8 cellular contexts compared by ENCODE assay signal in the genomic region with DNA sequence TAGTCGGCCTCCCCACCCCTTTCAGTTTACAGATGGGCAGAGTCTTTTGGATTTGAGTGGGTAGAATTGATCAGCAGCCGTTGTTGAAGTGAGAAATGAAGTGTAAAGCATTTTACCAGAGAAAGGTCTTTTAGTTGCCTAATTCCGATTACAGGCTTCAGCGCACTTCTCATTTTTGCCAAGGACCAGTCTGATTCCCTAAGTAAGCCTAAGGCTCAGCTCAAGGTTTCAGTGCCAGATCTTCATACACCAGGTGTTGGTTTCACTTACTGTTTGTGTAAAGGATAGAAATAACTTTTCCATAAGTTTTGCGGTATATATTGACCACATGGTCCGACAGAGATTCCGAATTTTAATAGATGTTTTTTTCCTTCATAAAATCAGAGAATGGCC.
DNase-seq lines count a peak whose midpoint lies in the region; ATAC-seq, FAIRE-seq and TF ChIP-seq lines count a peak whose summit lies in the region.

No MANE protein-coding gene starts in this region.

- peaks cover 66% of the 10 kb centered on the region for H3K4me1 ChIP-seq in keratinocyte (ENCODE audit: control insufficient read depth, extremely low read depth, insufficient read depth, low read length)

- no peak for TF ChIP-seq CTCF in keratinocyte (optimal IDR thresholded peaks at IDR 0.05 in 1 of 3, IDR thresholded peaks at IDR 0.05 in 1 of 3, conservative IDR thresholded peaks at IDR 0.05 in 1 of 3; ENCODE audit: extremely low read depth in 1 of 3, insufficient read depth in 2 of 3, low read length in 3 of 3)

- H3K36me3 Mint-ChIP-seq in T-helper 1 cell treated with Interleukin-12 subunit alpha and Interleukin-12 subunit beta and Interleukin-4 antibody, amounts not matched to agents 30 μg/mL and 1 μg/mL, for 36 hours (ENCODE audit: low read depth): peaks cover 16% of the 10 kb centered on the region
- peaks cover 10% of the 10 kb centered on the region for H3K36me3 Mint-ChIP-seq in activated CD4-positive, alpha-beta memory T cell treated with anti-CD3 and anti-CD28 coated beads for 36 hours

- H3K27ac Mint-ChIP-seq in T-helper 1 cell treated with Interleukin-12 subunit alpha and Interleukin-12 subunit beta and Interleukin-4 antibody, amounts not matched to agents 30 μg/mL and 1 μg/mL, for 36 hours: no peak overlapping the region
- no peak overlapping the region for H3K27ac Mint-ChIP-seq in activated CD4-positive, alpha-beta memory T cell treated with anti-CD3 and anti-CD28 coated beads for 36 hours

- POLR2A ChIA-PET in activated CD4-positive, alpha-beta memory T cell treated with anti-CD3 and anti-CD28 coated beads for 36 hours (lab: Charles Lee): interaction anchor here (0.6 kb wide), 2 partner anchors 137 to 967 kb away, joined by 3 read pairs; no protein-coding TSS in a partner anchor

- H3K27ac ChIP-seq in keratinocyte (ENCODE audit: control insufficient read depth, insufficient read depth, low read length): peak overlapping the region; percentile 1
- peak overlapping the region; percentile 94 for H3K27ac ChIP-seq in substantia nigra (ENCODE audit: low read depth, low read length, poor library complexity, severe bottlenecking)

- peak overlapping the region; percentile 80 for H3K9ac ChIP-seq in keratinocyte (ENCODE audit: control insufficient read depth, extremely low read depth, insufficient read depth, low read length)

- no peaks in the 10 kb centered on the region for H3K27me3 ChIP-seq in keratinocyte (ENCODE audit: control insufficient read depth, extremely low read depth, insufficient read depth, low read length)

- no peaks in the 10 kb centered on the region for H3K9me3 Mint-ChIP-seq in T-helper 1 cell treated with Interleukin-12 subunit alpha and Interleukin-12 subunit beta and Interleukin-4 antibody, amounts not matched to agents 30 μg/mL and 1 μg/mL, for 36 hours
- no peaks in the 10 kb centered on the region for H3K9me3 Mint-ChIP-seq in activated CD4-positive, alpha-beta memory T cell treated with anti-CD3 and anti-CD28 coated beads for 36 hours

- CTCF ChIA-PET in activated CD4-positive, alpha-beta memory T cell treated with anti-CD3 and anti-CD28 coated beads for 36 hours (lab: Charles Lee): interaction anchor here (1.2 to 1.7 kb wide), 2 partner anchors 9 to 216 kb away, joined by 5 to 6 read pairs; no protein-coding TSS in a partner anchor

- intact Hi-C loops in activated CD4-positive, alpha-beta memory T cell treated with anti-CD3 and anti-CD28 coated beads for 36 hours (cut with micrococcal nuclease): no loop called here

- H3K4me2 ChIP-seq in keratinocyte (ENCODE audit: control insufficient read depth, extremely low read depth, insufficient read depth, low read depth, low read length): peak overlapping the region; percentile 94

- H3K9me1 ChIP-seq in keratinocyte (ENCODE audit: control insufficient read depth, extremely low read depth, insufficient read depth, low read length): peaks cover 3% of the 10 kb centered on the region

- H4K20me1 ChIP-seq in keratinocyte (ENCODE audit: control insufficient read depth, extremely low read depth, insufficient read depth, low read length): peaks cover 4% of the 10 kb centered on the region

- H3K9me3 ChIP-seq in keratinocyte (ENCODE audit: control insufficient read depth, low read depth, low read length): no peaks in the 10 kb centered on the region

- no peak for FAIRE-seq in keratinocyte (lab: Jason Lieb, UNC)

- dilution Hi-C loops in keratinocyte (cut with MboI; ENCODE audit: extremely low pct_ligation_motif_present, low sequenced_read_pairs): no loop called here

- no peak for ATAC-seq in GM21447 (IDR thresholded peaks at IDR 0.05; ENCODE audit: unreplicated experiment)
- no peak for ATAC-seq in HG03442 (IDR thresholded peaks at IDR 0.05; ENCODE audit: unreplicated experiment)

- no peaks in the 10 kb centered on the region for H3K27me3 Mint-ChIP-seq in T-helper 1 cell treated with Interleukin-12 subunit alpha and Interleukin-12 subunit beta and Interleukin-4 antibody, amounts not matched to agents 30 μg/mL and 1 μg/mL, for 36 hours (ENCODE audit: low read depth)
- no peaks in the 10 kb centered on the region for H3K27me3 Mint-ChIP-seq in activated CD4-positive, alpha-beta memory T cell treated with anti-CD3 and anti-CD28 coated beads for 36 hours

- peaks cover 49% of the 10 kb centered on the region for H3K4me1 Mint-ChIP-seq in T-helper 1 cell treated with Interleukin-12 subunit alpha and Interleukin-12 subunit beta and Interleukin-4 antibody, amounts not matched to agents 30 μg/mL and 1 μg/mL, for 36 hours (ENCODE audit: low read depth)
- peaks cover 66% of the 10 kb centered on the region for H3K4me1 Mint-ChIP-seq in activated CD4-positive, alpha-beta memory T cell treated with anti-CD3 and anti-CD28 coated beads for 36 hours (ENCODE audit: low read depth)

- H2AFZ ChIP-seq in keratinocyte (ENCODE audit: control insufficient read depth, low read length): no peak overlapping the region

- H3K4me3 ChIP-seq in keratinocyte (ENCODE audit: control insufficient read depth in 2 of 3, extremely low read depth in 1 of 3, insufficient read depth in 2 of 3, low read depth in 1 of 3, low read length in 3 of 3): peak overlapping the region in 1 of 3 experiments; percentile 9

- H3K36me3 ChIP-seq in keratinocyte (ENCODE audit: control insufficient read depth in 2 of 2, extremely low read depth in 1 of 2, insufficient read depth in 2 of 2, low read length in 2 of 2): peaks cover 2 to 19% of the 10 kb centered on the region in 2 experiments

- peak overlapping the region; percentile 88 for H3K4me3 Mint-ChIP-seq in T-helper 1 cell treated with Interleukin-12 subunit alpha and Interleukin-12 subunit beta and Interleukin-4 antibody, amounts not matched to agents 30 μg/mL and 1 μg/mL, for 36 hours
- peak overlapping the region; percentile 82 for H3K4me3 Mint-ChIP-seq in activated CD4-positive, alpha-beta memory T cell treated with anti-CD3 and anti-CD28 coated beads for 36 hours

- DNase-seq in T-helper 1 cell: no peak
- DNase-seq in activated CD4-positive, alpha-beta memory T cell treated with anti-CD3 and anti-CD28 coated beads for 36 hours: no peak
- DNase-seq in keratinocyte (ENCODE audit: low read depth, low spot score): no peak
- DNase-seq in substantia nigra (lab: John Stamatoyannopoulos, UW): no peak
- DNase-seq in RKO (ENCODE audit: low spot score): no peak

- peaks cover 38% of the 10 kb centered on the region for H3K79me2 ChIP-seq in keratinocyte (ENCODE audit: control insufficient read depth, insufficient read depth, low read length)
